ENCODE assay signal across 9 cellular contexts in genomic region chr2:183125659-183126341, GRCh38. TPM values are rescaled to one million over a fixed set of nuclear protein-coding genes. Genes with fewer than 3 reads are reported as not detected.
DNase-seq lines count a peak whose midpoint lies in the region; ATAC-seq and TF ChIP-seq lines count a peak whose summit lies in the region.
"Had no signal": no experiment of that assay in that cellular context is flagged by ENCODE, and none has a peak within 500 bp of the region (broad histone marks: within the 10 kb centered on the region; RNA-seq: fewer than 3 reads in every experiment).

No MANE protein-coding gene starts in this region.

- H3K9me3 Mint-ChIP-seq in activated naive CD4-positive, alpha-beta T cell treated with anti-CD3 and anti-CD28 coated beads for 36 hours: no peaks in the 10 kb centered on the region
- no peaks in the 10 kb centered on the region for H3K9me3 Mint-ChIP-seq in stimulated activated memory B cell treated with anti-CD40 and anti-IgM and Interleukin-4, amounts not matched to agents 10 μg/mL and 1 μg/mL and 100 μg/mL, for 72 hours

- no peak for ATAC-seq in stimulated activated memory B cell treated with anti-CD40 and anti-IgM and Interleukin-4, amounts not matched to agents 10 μg/mL and 1 μg/mL and 100 μg/mL, for 72 hours
- no peak for ATAC-seq in foreskin keratinocyte

- no peak overlapping the region for H2AFZ ChIP-seq in fibroblast of lung (ENCODE audit: low read length)

- DNase-seq in activated naive CD4-positive, alpha-beta T cell treated with anti-CD3 and anti-CD28 coated beads for 36 hours: no peak
- DNase-seq in activated naive CD4-positive, alpha-beta T cell (lab: John Stamatoyannopoulos, UW): no peak
- peak; percentile 15 for DNase-seq in RPMI7951 (ENCODE audit: low read depth)
- DNase-seq in fibroblast of lung (ENCODE audit: low read depth in 2 of 2): no peak
- DNase-seq in stimulated activated CD4-positive, alpha-beta T cell treated with anti-CD3 and anti-CD28 coated beads, Interleukin-4, amount 100 ng/mL, for 1 hour: no peak
- DNase-seq in D341Med (ENCODE audit: low spot score): no peak
- DNase-seq in foreskin keratinocyte: no peak
- DNase-seq: stimulated activated CD4-positive, alpha-beta T cell treated with anti-CD3 and anti-CD28 coated beads, Interleukin-4, amount 100 ng/mL, for 4 hours had no signal

- H3K4me3 Mint-ChIP-seq in activated naive CD4-positive, alpha-beta T cell treated with anti-CD3 and anti-CD28 coated beads for 36 hours: peak overlapping the region; percentile 93
- peak overlapping the region; percentile 96 for H3K4me3 Mint-ChIP-seq in stimulated activated memory B cell treated with anti-CD40 and anti-IgM and Interleukin-4, amounts not matched to agents 10 μg/mL and 1 μg/mL and 100 μg/mL, for 72 hours

- peaks cover under 1% of the 10 kb centered on the region for H3K27me3 Mint-ChIP-seq in activated naive CD4-positive, alpha-beta T cell treated with anti-CD3 and anti-CD28 coated beads for 36 hours (ENCODE audit: low read depth)
- peaks cover 8% of the 10 kb centered on the region for H3K27me3 Mint-ChIP-seq in stimulated activated memory B cell treated with anti-CD40 and anti-IgM and Interleukin-4, amounts not matched to agents 10 μg/mL and 1 μg/mL and 100 μg/mL, for 72 hours

- peak overlapping the region; percentile 67 to 97 (median 85) for H3K4me3 ChIP-seq in fibroblast of lung (replicated peaks in 1 of 4; ENCODE audit: control extremely low read depth in 1 of 4, insufficient read depth in 1 of 4, low read depth in 3 of 4, low read length in 4 of 4)

- H3K27me3 ChIP-seq in fibroblast of lung (ENCODE audit: control insufficient read depth, insufficient read depth, low read length): no peaks in the 10 kb centered on the region
- no peaks in the 10 kb centered on the region for H3K27me3 ChIP-seq in foreskin keratinocyte

- H3K9me3 ChIP-seq in fibroblast of lung (ENCODE audit: control insufficient read depth, insufficient read depth, low read depth, low read length): no peaks in the 10 kb centered on the region

- H3K36me3 Mint-ChIP-seq in activated naive CD4-positive, alpha-beta T cell treated with anti-CD3 and anti-CD28 coated beads for 36 hours (ENCODE audit: low read depth): peaks cover 14% of the 10 kb centered on the region
- H3K36me3 Mint-ChIP-seq in stimulated activated memory B cell treated with anti-CD40 and anti-IgM and Interleukin-4, amounts not matched to agents 10 μg/mL and 1 μg/mL and 100 μg/mL, for 72 hours: peaks cover 12% of the 10 kb centered on the region

- H3K79me2 ChIP-seq in fibroblast of lung (ENCODE audit: control insufficient read depth, insufficient read depth, low read length): peaks cover 38% of the 10 kb centered on the region

- no peaks in the 10 kb centered on the region for H3K36me3 ChIP-seq in fibroblast of lung (ENCODE audit: control insufficient read depth, insufficient read depth, low read length)

- no peaks in the 10 kb centered on the region for H4K20me1 ChIP-seq in fibroblast of lung (ENCODE audit: control insufficient read depth, extremely low read depth, insufficient read depth, low read length)

- CTCF ChIA-PET in activated naive CD4-positive, alpha-beta T cell treated with anti-CD3 and anti-CD28 coated beads for 36 hours (lab: Charles Lee): interaction anchor here (0.6 kb wide), 1 partner anchor 24 kb away, joined by 5 read pairs; no protein-coding TSS in a partner anchor

- H3K9ac ChIP-seq in fibroblast of lung (ENCODE audit: insufficient read depth, low read length): no peak overlapping the region

- H3K4me1 ChIP-seq in fibroblast of lung (ENCODE audit: control insufficient read depth, extremely low read depth, insufficient read depth, low read length) (peaks cover 2% of the 10 kb centered on the region), foreskin keratinocyte (peaks cover 13% of the 10 kb centered on the region)

- H3K4me1 Mint-ChIP-seq in activated naive CD4-positive, alpha-beta T cell treated with anti-CD3 and anti-CD28 coated beads for 36 hours (ENCODE audit: low read depth): peaks cover 32% of the 10 kb centered on the region
- peaks cover 31% of the 10 kb centered on the region for H3K4me1 Mint-ChIP-seq in stimulated activated memory B cell treated with anti-CD40 and anti-IgM and Interleukin-4, amounts not matched to agents 10 μg/mL and 1 μg/mL and 100 μg/mL, for 72 hours

- H3K27ac ChIP-seq in fibroblast of lung (ENCODE audit: insufficient read depth, low read length) (no peak overlapping the region), foreskin keratinocyte (no peak overlapping the region)

- no peak overlapping the region for H3K27ac Mint-ChIP-seq in activated naive CD4-positive, alpha-beta T cell treated with anti-CD3 and anti-CD28 coated beads for 36 hours
- H3K27ac Mint-ChIP-seq in stimulated activated memory B cell treated with anti-CD40 and anti-IgM and Interleukin-4, amounts not matched to agents 10 μg/mL and 1 μg/mL and 100 μg/mL, for 72 hours: no peak overlapping the region

- H3K4me2 ChIP-seq in fibroblast of lung (ENCODE audit: extremely low read depth, insufficient read depth, low read length): peak overlapping the region; percentile 75

- intact Hi-C loops in activated naive CD4-positive, alpha-beta T cell treated with anti-CD3 and anti-CD28 coated beads for 36 hours (cut with micrococcal nuclease): no loop called here

- TF ChIP-seq CTCF in fibroblast of lung (conservative IDR thresholded peaks at IDR 0.05 in 1 of 2, IDR thresholded peaks at IDR 0.05 in 1 of 2; ENCODE audit: low read depth in 1 of 2, low read length in 2 of 2) (no peak), foreskin keratinocyte (conservative IDR thresholded peaks at IDR 0.05) (no peak)

RNA-seq across cellular contexts. Expression of gene NUP35, which starts 1.6 kb away (rescaled TPM):
- total RNA-seq in activated naive CD4-positive, alpha-beta T cell treated with anti-CD3 and anti-CD28 coated beads for 36 hours: 10 to 100 TPM; 25.6 to 28.8 TPM
- 59.1 and 68.8 TPM in 2 replicates for total RNA-seq in RPMI7951 (2014; rRNA removed; shearing (Covaris generic))
- total RNA-seq in fibroblast of lung (6.7 and 8.9 TPM in 2 replicates), foreskin keratinocyte (25.8 and 30.9 TPM in 2 replicates)
- polyA plus RNA-seq in fibroblast of lung (10.0 and 15.1 TPM in 2 replicates), foreskin keratinocyte (15.7 and 22.5 TPM in 2 replicates)
- 6.4 and 12.1 TPM in 2 replicates for polyA plus RNA-seq in fibroblast of lung (2012)
- 1.7 and 6.4 TPM in 2 replicates for polyA minus RNA-seq in fibroblast of lung (ENCODE audit: low replicate concordance)

RNA-seq across cellular contexts. Expression of gene DUSP19, which starts 47.3 kb away (rescaled TPM):
- 1 to 10 TPM; 5.0 to 6.0 TPM for total RNA-seq in activated naive CD4-positive, alpha-beta T cell treated with anti-CD3 and anti-CD28 coated beads for 36 hours
- total RNA-seq in RPMI7951 (2014; rRNA removed; shearing (Covaris generic)): 1.7 and 2.1 TPM in 2 replicates
- total RNA-seq in fibroblast of lung (5.1 and 7.4 TPM in 2 replicates), foreskin keratinocyte (1.0 TPM in 2 replicates)
- polyA plus RNA-seq in fibroblast of lung (2.4 and 2.6 TPM in 2 replicates), foreskin keratinocyte (0.30 and 0.40 TPM in 2 replicates)
- polyA plus RNA-seq in fibroblast of lung (2012): 0.85 and 1.1 TPM in 2 replicates
- polyA minus RNA-seq in fibroblast of lung (ENCODE audit: low replicate concordance): 1.1 and 1.7 TPM in 2 replicates
